8 cellular contexts compared by ENCODE assay signal in the genomic region with DNA sequence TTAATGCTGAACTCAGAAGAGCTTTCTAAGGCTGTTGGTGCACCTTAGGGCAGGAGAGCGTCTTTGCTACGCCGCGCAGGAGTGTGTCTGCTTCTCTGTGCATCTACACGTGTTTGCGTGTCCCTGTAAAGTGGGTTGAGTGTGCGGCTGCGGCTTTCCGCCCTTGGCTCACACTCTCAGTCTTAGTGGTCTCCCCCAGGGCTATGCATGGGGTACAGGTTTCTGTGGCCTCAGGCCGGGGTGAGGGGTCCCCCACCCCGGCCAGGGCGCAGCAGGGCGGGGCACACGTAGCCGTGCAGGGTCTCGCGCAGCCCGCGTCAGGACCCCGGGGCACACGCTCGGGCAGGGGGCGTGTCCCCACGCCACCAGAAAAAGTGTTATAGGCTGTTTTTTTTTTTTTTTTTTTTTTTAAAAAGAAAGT. TPM values are rescaled to one million over a fixed set of nuclear protein-coding genes. Genes with fewer than 3 reads are reported as not detected.
DNase-seq lines count a peak whose midpoint lies in the region; ATAC-seq and TF ChIP-seq lines count a peak whose summit lies in the region.

No MANE protein-coding gene starts in this region.

- H2AFZ ChIP-seq in PC-9, result peak overlapping the region; percentile 100

- intact Hi-C loops in PC-9 (cut with micrococcal nuclease; ENCODE audit: unreplicated experiment), result loop anchor here (1.0 to 2.0 kb wide), 2 partner anchors 86 to 127 kb away; a partner anchor contains a TSS
- intact Hi-C loops in Right ventricle myocardium superior (cut with DNase I), result loop anchor here (2.0 to 5.0 kb wide), 2 partner anchors 58 to 85 kb away; a partner anchor contains a TSS
- intact Hi-C loops in aorta (cut with DNase I), result loop anchor here (5.0 to 10.0 kb wide), 4 partner anchors 85 to 512 kb away; a partner anchor contains a TSS

- peak overlapping the region; percentile 66 for H3K27ac ChIP-seq in PC-9
- no peak overlapping the region for H3K27ac ChIP-seq in aorta (ENCODE audit: low read depth in 1 of 2, low read length in 2 of 2)

- H3K79me2 ChIP-seq in PC-9 (ENCODE audit: low read depth), result peaks cover 37% of the 10 kb centered on the region

- no peak for TF ChIP-seq CTCF in PC-9 (conservative IDR thresholded peaks at IDR 0.05)

- peak overlapping the region; percentile 99 for H3K4me3 ChIP-seq in PC-9
- H3K4me3 ChIP-seq in aorta (ENCODE audit: low read length in 2 of 2), result peak overlapping the region; percentile 78 to 99

- no peaks in the 10 kb centered on the region for H3F3A ChIP-seq in PC-9 (ENCODE audit: insufficient read depth, low read depth)

- H3K9me3 ChIP-seq in PC-9 (ENCODE audit: insufficient read depth, low read depth) (no peaks in the 10 kb centered on the region), aorta (ENCODE audit: control insufficient read depth, low read length) (no peaks in the 10 kb centered on the region)

- BruUV-seq in PC-9 (replicated peaks; lab: Mats Ljungman, UMichigan), result TSS peak; percentile 98

- H3K4me1 ChIP-seq in PC-9 (replicated peaks; ENCODE audit: insufficient read depth) (peaks cover 20% of the 10 kb centered on the region), aorta (ENCODE audit: control insufficient read depth in 1 of 2, insufficient read depth in 2 of 2, low read length in 2 of 2) (no peaks in the 10 kb centered on the region)

- CTCF ChIA-PET in PC-9 (lab: Charles Lee), result interaction anchor here (1.0 kb wide), 1 partner anchor 654 kb away, joined by 3 read pairs; no protein-coding TSS in a partner anchor

- ATAC-seq in HG03025 (IDR thresholded peaks at IDR 0.05; ENCODE audit: low FRiP score, unreplicated experiment), result peak; percentile 54
- peak; percentile 50 for ATAC-seq in Right ventricle myocardium superior (ENCODE audit: poor library complexity)
- peak; percentile 67 for ATAC-seq in aorta (ENCODE audit: low FRiP score)

- 0% methylated on average over 24 of the region's 24 CpGs for WGBS in aorta, 2 donors

- no peaks in the 10 kb centered on the region for H3K36me3 ChIP-seq in PC-9 (ENCODE audit: low read depth)
- no peaks in the 10 kb centered on the region for H3K36me3 ChIP-seq in aorta (ENCODE audit: control insufficient read depth in 1 of 2, insufficient read depth in 2 of 2, low read length in 1 of 2)

- H4K20me1 ChIP-seq in PC-9 (ENCODE audit: insufficient read depth), result peaks cover 22% of the 10 kb centered on the region

- no peaks in the 10 kb centered on the region for H3K27me3 ChIP-seq in PC-9 (ENCODE audit: insufficient read depth, low read depth)
- H3K27me3 ChIP-seq in aorta (ENCODE audit: control insufficient read depth in 1 of 2, insufficient read depth in 2 of 2, low read length in 1 of 2), result no peaks in the 10 kb centered on the region

- POLR2A ChIA-PET in PC-9 (lab: Charles Lee; ENCODE audit: unreplicated experiment), result interaction anchor here (0.6 kb wide), 1 partner anchor 589 kb away, joined by 3 read pairs; no protein-coding TSS in a partner anchor

- H3K9me2 ChIP-seq in PC-9 (ENCODE audit: insufficient read depth), result no peaks in the 10 kb centered on the region

- DNase-seq in NCI-H2107 treated with DMSO at 0.1 percent for 48 hours (lab: John Stamatoyannopoulos, UW; ENCODE audit: unreplicated experiment) (peak; percentile 28), NCI-H2107 (lab: John Stamatoyannopoulos, UW) (no peak), PC-9 (no peak), activated gamma-delta T cell treated with Interleukin-2 at 50 U/mL for 16 hours (peak; percentile 60), Right ventricle myocardium superior (peak; percentile 66), putamen (ENCODE audit: low spot score) (peak; percentile 41), aorta (peak; percentile 65 to 78)

- peak overlapping the region; percentile 87 for H3K4me2 ChIP-seq in PC-9

RNA-seq across cellular contexts. Expression of a gene that starts 0.7 kb away (rescaled TPM):
- total RNA-seq in PC-9 (2021) (6.1 and 11.4 TPM in 2 replicates), Right ventricle myocardium superior (7.7 TPM), aorta (10 to 100 TPM; 13.2 to 13.9 TPM)
- polyA plus RNA-seq in aorta, result 1 to 10 TPM; 4.5 to 6.5 TPM

Comparison
In these comparisons a context has a peak if more than half of its experiments do, and no peak if none do; other contexts are left out.
1. DNase-seq: peak in NCI-H2107 treated with DMSO at 0.1 percent for 48 hours (single experiment), activated gamma-delta T cell treated with Interleukin-2 at 50 U/mL for 16 hours (single experiment), Right ventricle myocardium superior (single experiment), putamen (single experiment) and aorta (2 of 2); none in NCI-H2107 (single experiment) and PC-9 (0 of 2).
2. Peak in every context shown above with its lines, with median percentiles within 50 percentile points of each other: ATAC-seq.